Comparison of ENCODE assay signal across 8 cellular contexts in the genomic region with DNA sequence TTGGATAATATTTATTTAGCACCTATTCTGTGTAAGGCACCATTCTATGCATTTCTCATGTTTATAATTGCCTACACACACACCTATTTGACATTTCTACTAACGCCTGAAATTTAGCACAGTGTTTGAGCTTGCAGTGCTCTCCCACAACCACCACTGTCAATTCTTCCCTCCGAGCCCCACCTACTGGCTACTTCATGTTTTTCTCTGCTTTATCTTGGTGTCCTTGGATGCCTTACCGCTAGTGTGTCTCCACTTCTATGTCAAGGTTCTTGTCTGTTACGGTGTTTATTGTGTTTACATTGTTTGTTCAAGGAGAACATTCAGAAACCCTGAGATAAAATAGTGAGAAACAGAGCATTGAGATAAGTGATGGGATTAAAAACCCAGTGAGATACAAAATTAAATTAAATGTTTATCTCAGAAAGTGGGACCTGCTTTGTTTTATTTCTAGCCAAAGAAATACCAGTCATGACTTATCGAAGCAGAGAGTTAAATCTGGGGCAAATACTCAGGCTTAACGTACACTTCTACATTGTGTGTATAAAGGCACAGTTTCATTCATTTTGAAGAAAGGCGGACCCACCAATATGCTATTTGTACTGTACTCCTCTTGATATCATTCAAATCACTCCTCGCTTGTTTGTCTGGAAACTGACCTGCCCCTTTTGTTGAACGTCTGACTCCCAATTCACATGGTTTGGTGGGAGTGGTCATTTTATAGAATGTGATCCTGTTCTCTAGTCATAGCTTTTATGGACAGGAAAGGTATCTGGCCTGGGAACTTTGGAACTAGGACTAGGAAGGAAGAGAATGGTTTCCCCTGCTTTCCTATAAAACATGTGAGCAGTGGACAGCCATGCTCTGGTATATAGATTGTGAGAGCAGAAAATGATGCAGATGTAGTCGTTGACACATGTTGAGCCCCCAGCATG. TPM values are rescaled to one million over a fixed set of nuclear protein-coding genes. Genes with fewer than 3 reads are reported as not detected.
DNase-seq lines count a peak whose midpoint lies in the region; FAIRE-seq and TF ChIP-seq lines count a peak whose summit lies in the region.

No MANE protein-coding gene starts in this region.

- CTCF ChIA-PET in activated naive CD4-positive, alpha-beta T cell treated with anti-CD3 and anti-CD28 coated beads, Interleukin-2, amount 10 ng/mL, durations not matched to agents 7 days and 5 days (lab: Charles Lee) = interaction anchor here (1.1 to 4.6 kb wide), 5 partner anchors 12 to 416 kb away, joined by 3 to 62 read pairs (median 17); no protein-coding TSS in a partner anchor

- H3K27me3 Mint-ChIP-seq in activated naive CD4-positive, alpha-beta T cell treated with anti-CD3 and anti-CD28 coated beads, Interleukin-2, amount 10 ng/mL, durations not matched to agents 7 days and 5 days = peaks cover 11% of the 10 kb centered on the region
- H3K27me3 Mint-ChIP-seq in HFFc6 (ENCODE audit: insufficient read depth) (peaks cover 2% of the 10 kb centered on the region; the same call in 1 of the 2 replicates), astrocyte (ENCODE audit: low read depth, unreplicated experiment) (peaks cover 7% of the 10 kb centered on the region)

- peak; percentile 75 for TF ChIP-seq CTCF in HFFc6 (IDR thresholded peaks at IDR 0.05)
- peak; percentile 62 for TF ChIP-seq CTCF in astrocyte (IDR thresholded peaks at IDR 0.05; ENCODE audit: insufficient read depth, low read depth, low read length)
- TF ChIP-seq CTCF in kidney epithelial cell (IDR thresholded peaks at IDR 0.05; ENCODE audit: insufficient read depth, low read length, poor library complexity, severe bottlenecking) = peak; percentile 69

- no peaks in the 10 kb centered on the region for H3K4me1 ChIP-seq in astrocyte (ENCODE audit: insufficient read depth, low read length)

- H3K4me3 ChIP-seq in astrocyte (ENCODE audit: insufficient read depth, low read depth, low read length) (no peak overlapping the region), kidney epithelial cell (ENCODE audit: low read depth, low read length) (no peak overlapping the region)

- no peaks in the 10 kb centered on the region for H4K20me1 ChIP-seq in astrocyte (ENCODE audit: insufficient read depth, low read length)

- H3K27me3 ChIP-seq in astrocyte (ENCODE audit: insufficient read depth, low read length) = peaks cover 24% of the 10 kb centered on the region
- H3K27me3 ChIP-seq in kidney epithelial cell (ENCODE audit: control insufficient read depth, insufficient read depth, low read length) = no peaks in the 10 kb centered on the region

- no peak overlapping the region for H3K9ac ChIP-seq in astrocyte (ENCODE audit: low read length)

- no peaks in the 10 kb centered on the region for H3K9me3 Mint-ChIP-seq in activated naive CD4-positive, alpha-beta T cell treated with anti-CD3 and anti-CD28 coated beads, Interleukin-2, amount 10 ng/mL, durations not matched to agents 7 days and 5 days
- H3K9me3 Mint-ChIP-seq in HFFc6 (no peaks in the 10 kb centered on the region), astrocyte (ENCODE audit: unreplicated experiment) (no peaks in the 10 kb centered on the region)

- DNase-seq in activated naive CD4-positive, alpha-beta T cell treated with anti-CD3 and anti-CD28 coated beads, Interleukin-2, amount 10 ng/mL, durations not matched to agents 7 days and 5 days = peak; percentile 38
- DNase-seq in activated naive CD4-positive, alpha-beta T cell (lab: John Stamatoyannopoulos, UW) = no peak
- DNase-seq in HFFc6 = peak; percentile 54
- DNase-seq in NCI-H146 (lab: John Stamatoyannopoulos, UW) = peak; percentile 17
- peak; percentile 10 for DNase-seq in astrocyte (ENCODE audit: low read depth)
- no peak for DNase-seq in kidney epithelial cell (ENCODE audit: low read depth)
- DNase-seq in stimulated activated CD8-positive, alpha-beta memory T cell treated with anti-CD3 and anti-CD28 coated beads, Interleukin-4, amount 100 ng/mL, for 48 hours = no peak
- no peak for DNase-seq in GOT3 (lab: John Stamatoyannopoulos, UW)

- no peak overlapping the region for H3K4me2 ChIP-seq in astrocyte (ENCODE audit: low read length)

- no peak overlapping the region for H3K4me3 Mint-ChIP-seq in activated naive CD4-positive, alpha-beta T cell treated with anti-CD3 and anti-CD28 coated beads, Interleukin-2, amount 10 ng/mL, durations not matched to agents 7 days and 5 days
- no peak overlapping the region for H3K4me3 Mint-ChIP-seq in HFFc6
- no peak overlapping the region for H3K4me3 Mint-ChIP-seq in astrocyte (ENCODE audit: unreplicated experiment)

- H3K36me3 ChIP-seq in astrocyte (ENCODE audit: insufficient read depth, low read length) (no peaks in the 10 kb centered on the region), kidney epithelial cell (ENCODE audit: control insufficient read depth, insufficient read depth, low read length) (no peaks in the 10 kb centered on the region)

- no peak for FAIRE-seq in astrocyte (lab: Jason Lieb, UNC)

- no peaks in the 10 kb centered on the region for H3K79me2 ChIP-seq in astrocyte (ENCODE audit: insufficient read depth, low read length)

- no peak overlapping the region for H3K27ac Mint-ChIP-seq in activated naive CD4-positive, alpha-beta T cell treated with anti-CD3 and anti-CD28 coated beads, Interleukin-2, amount 10 ng/mL, durations not matched to agents 7 days and 5 days
- H3K27ac Mint-ChIP-seq in HFFc6 = no peak overlapping the region
- H3K27ac Mint-ChIP-seq in astrocyte (ENCODE audit: unreplicated experiment) = no peak overlapping the region

- H3K36me3 Mint-ChIP-seq in activated naive CD4-positive, alpha-beta T cell treated with anti-CD3 and anti-CD28 coated beads, Interleukin-2, amount 10 ng/mL, durations not matched to agents 7 days and 5 days = no peaks in the 10 kb centered on the region
- H3K36me3 Mint-ChIP-seq in HFFc6 (ENCODE audit: low read depth) (no peaks in the 10 kb centered on the region), astrocyte (ENCODE audit: low read depth, unreplicated experiment) (no peaks in the 10 kb centered on the region)

- no peaks in the 10 kb centered on the region for H3K9me3 ChIP-seq in astrocyte (ENCODE audit: insufficient read depth, low read depth, low read length)

- H3K27ac ChIP-seq in astrocyte (ENCODE audit: low read depth, low read length) = no peak overlapping the region

- H2AFZ ChIP-seq in astrocyte (ENCODE audit: low read depth, low read length) = no peak overlapping the region

- no peaks in the 10 kb centered on the region for H3K4me1 Mint-ChIP-seq in activated naive CD4-positive, alpha-beta T cell treated with anti-CD3 and anti-CD28 coated beads, Interleukin-2, amount 10 ng/mL, durations not matched to agents 7 days and 5 days
- H3K4me1 Mint-ChIP-seq in HFFc6 (ENCODE audit: low read depth) = no peaks in the 10 kb centered on the region
- peaks cover 10% of the 10 kb centered on the region for H3K4me1 Mint-ChIP-seq in astrocyte (ENCODE audit: low read depth, unreplicated experiment)

RNA-seq across cellular contexts. Expression of a gene that starts 39.2 kb away (rescaled TPM):
- total RNA-seq in HFFc6 (2021; fragmentation: NEBNext Ultra II Directional; extraction: Animal tissue kit (Norgen Biotek cat#: 25700)) = 10 to 100 TPM; 10.6 to 18.5 (median 13.7) TPM
- total RNA-seq in astrocyte (25.7 and 28.3 TPM in 2 replicates), kidney epithelial cell (9.9 and 18.8 TPM in 2 replicates)

Comparison
In these comparisons a context has a peak if more than half of its experiments do, and no peak if none do; other contexts are left out.
1. DNase-seq: peak in activated naive CD4-positive, alpha-beta T cell treated with anti-CD3 and anti-CD28 coated beads, Interleukin-2, amount 10 ng/mL, durations not matched to agents 7 days and 5 days (single experiment), HFFc6 (single experiment), NCI-H146 (single experiment) and astrocyte (single experiment); none in activated naive CD4-positive, alpha-beta T cell (0 of 4), kidney epithelial cell (single experiment), stimulated activated CD8-positive, alpha-beta memory T cell treated with anti-CD3 and anti-CD28 coated beads, Interleukin-4, amount 100 ng/mL, for 48 hours (single experiment) and GOT3 (single experiment).
2. Peak in every context shown above with its lines, with median percentiles within 50 percentile points of each other: CTCF ChIP-seq.